Comparison of ENCODE assay signal across 16 cellular contexts in the genomic region with DNA sequence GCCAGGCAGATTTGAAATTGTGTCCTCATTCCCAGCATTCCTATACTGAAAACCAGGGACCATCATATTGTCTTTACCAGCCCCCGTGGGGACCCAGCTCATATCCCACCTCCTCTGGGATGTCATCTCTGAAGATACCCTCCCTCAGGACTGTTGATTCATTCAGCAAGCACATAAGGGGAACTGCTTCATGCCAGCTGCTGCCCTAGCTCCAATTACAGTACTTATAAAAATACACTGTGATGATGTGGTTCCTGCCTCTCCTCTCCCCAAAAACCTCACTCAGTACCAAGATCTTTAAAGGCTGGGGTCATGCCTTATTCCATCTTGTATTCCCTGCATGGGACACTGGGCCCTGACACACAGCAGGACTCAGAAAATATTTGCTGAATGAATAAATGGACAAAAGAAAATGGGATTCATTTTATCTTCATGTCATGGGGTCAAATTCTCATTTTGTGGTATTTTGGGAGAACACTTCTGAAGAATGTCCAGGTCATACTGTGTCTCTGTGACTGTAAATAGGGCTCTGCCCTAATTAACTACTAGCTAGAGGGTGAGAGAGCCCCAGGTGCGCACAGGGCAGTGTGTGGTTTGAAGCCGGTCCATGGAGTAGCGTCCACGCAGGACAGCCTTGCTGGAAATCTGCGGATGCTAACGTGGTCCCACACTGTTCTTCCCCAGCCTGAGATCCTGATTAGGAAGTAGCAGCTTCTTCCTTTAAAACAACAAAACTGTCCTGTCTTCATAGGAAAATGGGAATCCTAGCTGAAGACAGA. TPM values are rescaled to one million over a fixed set of nuclear protein-coding genes. Genes with fewer than 3 reads are reported as not detected.
DNase-seq lines count a peak whose midpoint lies in the region; ATAC-seq, FAIRE-seq and TF ChIP-seq lines count a peak whose summit lies in the region.
"Had no signal": no experiment of that assay in that cellular context is flagged by ENCODE, and none has a peak within 500 bp of the region (broad histone marks: within the 10 kb centered on the region; RNA-seq: fewer than 3 reads in every experiment).

No MANE protein-coding gene starts in this region.

- H4K20me1 ChIP-seq in HepG2 (ENCODE audit: insufficient read depth, low read length) = peaks cover 99% of the 10 kb centered on the region

- no peak overlapping the region for H3K4me2 ChIP-seq in HepG2 (ENCODE audit: low read depth, low read length)

- no peaks in the 10 kb centered on the region for H3K9me3 Mint-ChIP-seq in immature natural killer cell

- POLR2A ChIA-PET in HepG2 (lab: Yijun Ruan, JAX) = interaction anchor here (0.6 to 2.5 kb wide), 3 partner anchors 9 to 32 kb away, joined by 3 to 9 read pairs (median 3); a partner anchor contains a TSS

- intact Hi-C loops in HepG2 (cut with micrococcal nuclease; ENCODE audit: unreplicated experiment) (no loop called here), right lobe of liver (cut with DNase I) (no loop called here), aorta (cut with DNase I) (no loop called here)

- H3K27me3 ChIP-seq in HepG2 (ENCODE audit: control insufficient read depth in 1 of 2, insufficient read depth in 2 of 2, low read length in 2 of 2) (no peaks in the 10 kb centered on the region), right lobe of liver (no peaks in the 10 kb centered on the region), aorta (ENCODE audit: control insufficient read depth in 1 of 2, insufficient read depth in 2 of 2, low read length in 1 of 2) (no peaks in the 10 kb centered on the region)
- H3K27me3 ChIP-seq: neutrophil had no signal

- FAIRE-seq in HepG2 (lab: Jason Lieb, UNC) = no peak

- H3K9ac ChIP-seq in HepG2 (ENCODE audit: insufficient read depth, low read depth, low read length) = no peak overlapping the region

- TF ChIP-seq EP300 in HepG2 (IDR thresholded peaks at IDR 0.05; ENCODE audit: low read depth in 2 of 2, low read length in 2 of 2) (no peak), HepG2 (CRISPR knock-in tag; IDR thresholded peaks at IDR 0.05; ENCODE audit: borderline replicate concordance) (no peak)

- peaks cover 94 to 98% of the 10 kb centered on the region in 2 donors for H3K4me1 Mint-ChIP-seq in immature natural killer cell

- ATAC-seq in HepG2 (peak; percentile 13; the same call in 1 of the 3 replicates), right lobe of liver (no peak), aorta (ENCODE audit: low FRiP score) (no peak), esophagus mucosa (no peak)

- H3K9me3 ChIP-seq in HepG2 (ENCODE audit: low read length) (no peaks in the 10 kb centered on the region), right lobe of liver (no peaks in the 10 kb centered on the region), aorta (ENCODE audit: control insufficient read depth, low read length) (no peaks in the 10 kb centered on the region)
- H3K9me3 ChIP-seq: neutrophil had no signal

- H3K4me3 ChIP-seq in HepG2 (replicated peaks in 1 of 3; ENCODE audit: insufficient read depth in 1 of 3, low read depth in 2 of 3, low read length in 3 of 3) (no peak overlapping the region), right lobe of liver (no peak overlapping the region), aorta (ENCODE audit: low read length in 2 of 2) (no peak overlapping the region)

- H3K4me1 ChIP-seq in HepG2 (ENCODE audit: insufficient read depth, low read length) (peaks cover 76% of the 10 kb centered on the region), right lobe of liver (peaks cover 0 to 58% (median 34%) of the 10 kb centered on the region in 4 donors), aorta (ENCODE audit: control insufficient read depth in 1 of 2, insufficient read depth in 2 of 2, low read length in 2 of 2) (peaks cover 0 to 2% of the 10 kb centered on the region in 2 donors)

- CTCF ChIA-PET in HepG2 (lab: Yijun Ruan, JAX; ENCODE audit: low intra/inter-chr PET ratio, low total read pairs) = no interaction called here

- no peak overlapping the region for H3K27ac ChIP-seq in HepG2 (ENCODE audit: extremely low read length, insufficient read depth, low read length)
- H3K27ac ChIP-seq in right lobe of liver = no peak overlapping the region
- no peak overlapping the region for H3K27ac ChIP-seq in aorta (ENCODE audit: low read depth in 1 of 2, low read length in 2 of 2)
- H3K27ac ChIP-seq: neutrophil, WERI-Rb-1 had no signal

- TF ChIP-seq POLR2A in HepG2 (IDR thresholded peaks at IDR 0.05; ENCODE audit: insufficient read depth in 1 of 2, low read depth in 2 of 2, low read length in 2 of 2) (peak in 1 of 2 experiments; percentile 26; a peak in 2 of 4 replicates), right lobe of liver (IDR thresholded peaks at IDR 0.05) (no peak)

- H3K4me3 Mint-ChIP-seq in immature natural killer cell = peak overlapping the region in 2 of 5 donors; percentile 30 to 40

- TF ChIP-seq CTCF in HepG2 (CRISPR knock-in tag; IDR thresholded peaks at IDR 0.05) (no peak), right lobe of liver (IDR thresholded peaks at IDR 0.05) (no peak)

- peaks cover 16 to 67% of the 10 kb centered on the region in 2 experiments for H3K36me3 ChIP-seq in HepG2 (replicated peaks in 1 of 2; ENCODE audit: control insufficient read depth in 1 of 2, insufficient read depth in 2 of 2, low read length in 2 of 2)
- peaks cover 3 to 39% (median 19%) of the 10 kb centered on the region in 4 donors for H3K36me3 ChIP-seq in right lobe of liver
- peaks cover 0 to 3% of the 10 kb centered on the region in 2 donors for H3K36me3 ChIP-seq in aorta (ENCODE audit: control insufficient read depth in 1 of 2, insufficient read depth in 2 of 2, low read length in 1 of 2)

- peaks cover 4 to 10% (median 7%) of the 10 kb centered on the region in 3 donors for H3K36me3 Mint-ChIP-seq in immature natural killer cell

- no peak overlapping the region for H2AFZ ChIP-seq in HepG2 (ENCODE audit: low read length)

- H3K79me2 ChIP-seq in HepG2 (ENCODE audit: insufficient read depth, low read length) = peaks cover 98% of the 10 kb centered on the region

- no TSS peak for BruUV-seq in HepG2 (replicated peaks; lab: Mats Ljungman, UMichigan)

- no peak for TF ChIP-seq RAD21 in HepG2 (CRISPR knock-in tag; IDR thresholded peaks at IDR 0.05)

- in situ Hi-C loops in HepG2 (cut with HindIII; ENCODE audit: extremely low pct_ligation_motif_present, low pct_unique_long_range_greater_than_20kb) = no loop called here

- H3K27me3 Mint-ChIP-seq in immature natural killer cell (ENCODE audit: low read depth in 3 of 3) = peaks cover 0 to 2% (median 0%) of the 10 kb centered on the region in 3 donors

- DNase-seq in HepG2 (ENCODE audit: low spot score) = no peak
- no peak for DNase-seq in right lobe of liver
- no peak for DNase-seq in immature natural killer cell
- peak; percentile 13 to 46 for DNase-seq in aorta
- no peak for DNase-seq in activated effector memory CD4-positive, alpha-beta T cell treated with Interleukin-2 at 50 U/mL for 16 hours
- DNase-seq in SKM-1 treated with dmso at 0.1 percent for 144 hours (lab: John Stamatoyannopoulos, UW; ENCODE audit: unreplicated experiment) = no peak
- DNase-seq: activated gamma-delta T cell; dermis blood vessel endothelial cell; kidney glomerular epithelial cell; NCI-H510A treated with DMSO at 0.1 percent for 48 hours; SIG-M5; stimulated activated CD4-positive, alpha-beta T cell treated with anti-CD3 and anti-CD28 coated beads, Interleukin-2, amount 100 ng/mL, for 48 hours; WERI-Rb-1 had no signal

- 90% methylated on average over 7 of the region's 7 CpGs for WGBS in HepG2 (ENCODE audit: low lambda C conversion rate)
- WGBS in right lobe of liver (ENCODE audit: insufficient coverage, low coverage, low lambda C conversion rate, missing lambda C conversion rate) = 62% methylated on average over 3 of the region's 7 CpGs
- 56 to 60% methylated on average over 7 of the region's 7 CpGs for WGBS in aorta, 2 donors

- H3K27ac Mint-ChIP-seq in immature natural killer cell = peak overlapping the region; percentile 83 to 97 (median 93)

RNA-seq across cellular contexts. Expression of a gene that starts 7.2 kb away (rescaled TPM):
- total RNA-seq in HepG2 (2016; rRNA removed; fragmentation: Illumina TruSeq; extraction: Trizol) = 118 and 194 TPM in 2 replicates
- 89.6 and 109 TPM in 2 replicates for total RNA-seq in HepG2 (2016; cell fraction: cytosol; rRNA removed; fragmentation: Illumina TruSeq; extraction: Trizol; ENCODE audit: low read depth)
- total RNA-seq in HepG2 (2016; cell fraction: insoluble cytoplasmic fraction; rRNA removed; fragmentation: Illumina TruSeq; extraction: Trizol) = 120 and 181 TPM in 2 replicates
- 185 and 203 TPM in 2 replicates for total RNA-seq in HepG2 (2016; cell fraction: membrane; rRNA removed; fragmentation: Illumina TruSeq; extraction: Trizol)
- 159 and 179 TPM in 2 replicates for total RNA-seq in HepG2 (2016; cell fraction: nucleus; rRNA removed; fragmentation: Illumina TruSeq; extraction: Trizol)
- polyA plus RNA-seq in HepG2 (2011; rRNA removed) = 167 and 220 TPM in 2 replicates
- polyA plus RNA-seq in HepG2 (2011; cell fraction: cytosol; rRNA removed) = 151 and 187 TPM in 2 replicates
- polyA plus RNA-seq in HepG2 (2011; cell fraction: nucleus; rRNA removed) = 68.9 and 73.8 TPM in 2 replicates
- 149 and 242 TPM in 2 replicates for polyA plus RNA-seq in HepG2 (2012)
- polyA plus RNA-seq in HepG2 (2016; cell fraction: cytosol; fragmentation: Illumina TruSeq; extraction: Trizol; ENCODE audit: low read depth) = 230 and 315 TPM in 2 replicates
- polyA plus RNA-seq in HepG2 (2016; cell fraction: insoluble cytoplasmic fraction; fragmentation: Illumina TruSeq; extraction: Trizol; ENCODE audit: low read depth) = 186 and 202 TPM in 2 replicates
- 266 and 311 TPM in 2 replicates for polyA plus RNA-seq in HepG2 (2016; cell fraction: membrane; fragmentation: Illumina TruSeq; extraction: Trizol; ENCODE audit: low read depth)
- 443 and 455 TPM in 2 replicates for polyA plus RNA-seq in HepG2 (2016; cell fraction: nucleus; fragmentation: Illumina TruSeq; extraction: Trizol; ENCODE audit: insufficient read depth, low read depth)
- polyA minus RNA-seq in HepG2 (2011; rRNA and poly(A)+ RNA removed; ENCODE audit: low replicate concordance) = 133 and 182 TPM in 2 replicates
- 108 and 113 TPM in 2 replicates for polyA minus RNA-seq in HepG2 (2011; cell fraction: cytosol; rRNA and poly(A)+ RNA removed)
- 69.6 and 80.1 TPM in 2 replicates for polyA minus RNA-seq in HepG2 (2011; cell fraction: nucleus; rRNA and poly(A)+ RNA removed)
- 100 to 1,000 TPM; 134 to 207 (median 144) TPM for total RNA-seq in right lobe of liver
- polyA plus RNA-seq in PFSK-1 (2012; ENCODE audit: insufficient read length, low read depth) = 82.1 TPM
- 10 to 100 TPM; 63.8 to 88.2 (median 75.8) TPM for polyA plus RNA-seq in immature natural killer cell
- total RNA-seq in aorta = 100 to 1,000 TPM; 137 to 138 TPM
- 100 to 1,000 TPM; 100 to 131 TPM for polyA plus RNA-seq in aorta
- total RNA-seq in esophagus mucosa = 74.5 TPM

RNA-seq across cellular contexts. Expression of a gene that starts 29.0 kb away (rescaled TPM):
- total RNA-seq in HepG2 (2016; rRNA removed; fragmentation: Illumina TruSeq; extraction: Trizol) (3.6 and 7.9 TPM in 2 replicates), right lobe of liver (10 to 100 TPM in 4 of 6 experiments, 1 to 10 TPM in 2; 8.9 to 12.7 (median 11.7) TPM), aorta (10 to 100 TPM; 15.5 to 19.7 TPM), esophagus mucosa (11.2 TPM)
- total RNA-seq in HepG2 (2016; cell fraction: cytosol; rRNA removed; fragmentation: Illumina TruSeq; extraction: Trizol; ENCODE audit: low read depth) = 6.4 and 7.1 TPM in 2 replicates
- total RNA-seq in HepG2 (2016; cell fraction: insoluble cytoplasmic fraction; rRNA removed; fragmentation: Illumina TruSeq; extraction: Trizol) = 3.1 and 7.2 TPM in 2 replicates
- 4.0 and 4.5 TPM in 2 replicates for total RNA-seq in HepG2 (2016; cell fraction: membrane; rRNA removed; fragmentation: Illumina TruSeq; extraction: Trizol)
- total RNA-seq in HepG2 (2016; cell fraction: nucleus; rRNA removed; fragmentation: Illumina TruSeq; extraction: Trizol) = 10.1 and 13.2 TPM in 2 replicates
- polyA plus RNA-seq in HepG2 (2011; rRNA removed) (9.8 and 11.5 TPM in 2 replicates), immature natural killer cell (10 to 100 TPM in 1 of 3 donors, 1 to 10 TPM in 2; 6.0 to 12.6 (median 7.4) TPM), aorta (10 to 100 TPM in 1 of 2 donors, 1 to 10 TPM in 1; 3.6 to 18.0 TPM)
- 9.4 and 11.5 TPM in 2 replicates for polyA plus RNA-seq in HepG2 (2011; cell fraction: cytosol; rRNA removed)
- 20.8 and 23.8 TPM in 2 replicates for polyA plus RNA-seq in HepG2 (2011; cell fraction: nucleus; rRNA removed)
- polyA plus RNA-seq in HepG2 (2012) = 7.9 and 10.4 TPM in 2 replicates
- polyA plus RNA-seq in HepG2 (2016; cell fraction: cytosol; fragmentation: Illumina TruSeq; extraction: Trizol; ENCODE audit: low read depth) = 1.2 and 1.8 TPM in 2 replicates
- 3.4 and 4.3 TPM in 2 replicates for polyA plus RNA-seq in HepG2 (2016; cell fraction: insoluble cytoplasmic fraction; fragmentation: Illumina TruSeq; extraction: Trizol; ENCODE audit: low read depth)
- 2.0 and 2.2 TPM in 2 replicates for polyA plus RNA-seq in HepG2 (2016; cell fraction: membrane; fragmentation: Illumina TruSeq; extraction: Trizol; ENCODE audit: low read depth)
- polyA plus RNA-seq in HepG2 (2016; cell fraction: nucleus; fragmentation: Illumina TruSeq; extraction: Trizol; ENCODE audit: insufficient read depth, low read depth) = 21.3 and 23.7 TPM in 2 replicates
- polyA minus RNA-seq in HepG2 (2011; rRNA and poly(A)+ RNA removed; ENCODE audit: low replicate concordance) = 40.2 and 95.0 TPM in 2 replicates
- polyA minus RNA-seq in HepG2 (2011; cell fraction: cytosol; rRNA and poly(A)+ RNA removed) = 9.5 and 9.9 TPM in 2 replicates
- polyA minus RNA-seq in HepG2 (2011; cell fraction: nucleus; rRNA and poly(A)+ RNA removed) = 24.1 and 29.1 TPM in 2 replicates
- polyA plus RNA-seq in PFSK-1 (2012; ENCODE audit: insufficient read length, low read depth) = 15.4 TPM

Comparison
In these comparisons a context has a peak if more than half of its experiments do, and no peak if none do; other contexts are left out.
1. DNase-seq: peak in aorta (2 of 2); none in HepG2 (single experiment), right lobe of liver (0 of 3), immature natural killer cell (0 of 3), activated effector memory CD4-positive, alpha-beta T cell treated with Interleukin-2 at 50 U/mL for 16 hours (single experiment) and SKM-1 treated with dmso at 0.1 percent for 144 hours (single experiment).